ENCODE assay signal across 19 cellular contexts in genomic region chr9:105346273-105346672, GRCh38.
"Had no signal": no experiment of that assay in that cellular context is flagged by ENCODE, and none has a peak within 500 bp of the region (broad histone marks: within the 10 kb centered on the region; RNA-seq: fewer than 3 reads in every experiment).

No MANE protein-coding gene starts in this region.

- H3K4me3 ChIP-seq: coronary artery, gastroesophageal sphincter, heart right ventricle, lower lobe of right lung, sigmoid colon, spleen, thoracic aorta, upper lobe of left lung had no signal

- H3K9me3 Mint-ChIP-seq: activated CD4-positive, alpha-beta memory T cell treated with anti-CD3 and anti-CD28 coated beads for 36 hours; activated naive CD8-positive, alpha-beta T cell treated with anti-CD3 and anti-CD28 coated beads, Interleukin-2, amount 10 ng/mL, durations not matched to agents 7 days and 5 days; activated T-helper 1 cell treated with anti-CD3 and anti-CD28 coated beads, Interleukin-12 subunit alpha, Interleukin-12 subunit beta, Interleukin-2, Interleukin-4 antibody, amounts not matched to agents 30 ng/mL and 10 ng/mL and 1 ng/mL, durations not matched to agents 14 hours and 24 hours and 36 hours; brain; central memory CD8-positive, alpha-beta T cell; natural killer cell treated with Interleukin-12 subunit alpha and Interleukin-12 subunit beta and Interleukin-15 and Interleukin-18, amount 100 ng/mL, for 72 hours; stimulated activated memory B cell treated with anti-CD40 and anti-IgM and Interleukin-4, amounts not matched to agents 10 μg/mL and 1 μg/mL and 100 μg/mL, for 72 hours had no signal

- H3K36me3 Mint-ChIP-seq: activated CD4-positive, alpha-beta memory T cell treated with anti-CD3 and anti-CD28 coated beads for 36 hours; natural killer cell treated with Interleukin-12 subunit alpha and Interleukin-12 subunit beta and Interleukin-15 and Interleukin-18, amount 100 ng/mL, for 72 hours had no signal

- H3K27ac ChIP-seq: coronary artery, gastroesophageal sphincter, heart right ventricle, lower lobe of right lung, sigmoid colon, spleen, thoracic aorta, upper lobe of left lung, WERI-Rb-1 had no signal

- H3K27me3 ChIP-seq: gastroesophageal sphincter, heart right ventricle, sigmoid colon, spleen, upper lobe of left lung had no signal

- H3K9me3 ChIP-seq: gastroesophageal sphincter, heart right ventricle, lower lobe of right lung, sigmoid colon, spleen, thoracic aorta, upper lobe of left lung had no signal

- H3K27ac Mint-ChIP-seq: activated CD4-positive, alpha-beta memory T cell treated with anti-CD3 and anti-CD28 coated beads for 36 hours; activated naive CD8-positive, alpha-beta T cell treated with anti-CD3 and anti-CD28 coated beads, Interleukin-2, amount 10 ng/mL, durations not matched to agents 7 days and 5 days; activated T-helper 1 cell treated with anti-CD3 and anti-CD28 coated beads, Interleukin-12 subunit alpha, Interleukin-12 subunit beta, Interleukin-2, Interleukin-4 antibody, amounts not matched to agents 30 ng/mL and 10 ng/mL and 1 ng/mL, durations not matched to agents 14 hours and 24 hours and 36 hours; natural killer cell treated with Interleukin-12 subunit alpha and Interleukin-12 subunit beta and Interleukin-15 and Interleukin-18, amount 100 ng/mL, for 72 hours; stimulated activated memory B cell treated with anti-CD40 and anti-IgM and Interleukin-4, amounts not matched to agents 10 μg/mL and 1 μg/mL and 100 μg/mL, for 72 hours had no signal

- H3K27me3 Mint-ChIP-seq: activated CD4-positive, alpha-beta memory T cell treated with anti-CD3 and anti-CD28 coated beads for 36 hours; brain; central memory CD8-positive, alpha-beta T cell; natural killer cell treated with Interleukin-12 subunit alpha and Interleukin-12 subunit beta and Interleukin-15 and Interleukin-18, amount 100 ng/mL, for 72 hours; stimulated activated memory B cell treated with anti-CD40 and anti-IgM and Interleukin-4, amounts not matched to agents 10 μg/mL and 1 μg/mL and 100 μg/mL, for 72 hours had no signal

- H3K4me3 Mint-ChIP-seq: activated CD4-positive, alpha-beta memory T cell treated with anti-CD3 and anti-CD28 coated beads for 36 hours; activated naive CD8-positive, alpha-beta T cell treated with anti-CD3 and anti-CD28 coated beads, Interleukin-2, amount 10 ng/mL, durations not matched to agents 7 days and 5 days; activated T-helper 1 cell treated with anti-CD3 and anti-CD28 coated beads, Interleukin-12 subunit alpha, Interleukin-12 subunit beta, Interleukin-2, Interleukin-4 antibody, amounts not matched to agents 30 ng/mL and 10 ng/mL and 1 ng/mL, durations not matched to agents 14 hours and 24 hours and 36 hours; brain; central memory CD8-positive, alpha-beta T cell; natural killer cell treated with Interleukin-12 subunit alpha and Interleukin-12 subunit beta and Interleukin-15 and Interleukin-18, amount 100 ng/mL, for 72 hours; stimulated activated memory B cell treated with anti-CD40 and anti-IgM and Interleukin-4, amounts not matched to agents 10 μg/mL and 1 μg/mL and 100 μg/mL, for 72 hours had no signal

- H3K36me3 ChIP-seq: sigmoid colon, thoracic aorta, upper lobe of left lung had no signal

- ATAC-seq: gastroesophageal sphincter; heart right ventricle; lower lobe of right lung; natural killer cell treated with Interleukin-12 subunit alpha and Interleukin-12 subunit beta and Interleukin-15 and Interleukin-18, amount 100 ng/mL, for 72 hours; stimulated activated memory B cell treated with anti-CD40 and anti-IgM and Interleukin-4, amounts not matched to agents 10 μg/mL and 1 μg/mL and 100 μg/mL, for 72 hours had no signal

- DNase-seq: activated CD4-positive, alpha-beta memory T cell treated with anti-CD3 and anti-CD28 coated beads for 36 hours; activated naive CD8-positive, alpha-beta T cell treated with anti-CD3 and anti-CD28 coated beads, Interleukin-2, amount 10 ng/mL, durations not matched to agents 7 days and 5 days; activated T-cell treated with anti-CD3 and anti-CD28 coated beads for 4 hours; amygdala; heart right ventricle; lower lobe of right lung; sigmoid colon; spleen; stimulated activated CD4-positive, alpha-beta T cell treated with anti-CD3 and anti-CD28 coated beads, Interleukin-4, amount 100 ng/mL, for 4 hours; upper lobe of left lung; WERI-Rb-1 had no signal
